ENCODE assay signal across 25 cellular contexts in the genomic region with DNA sequence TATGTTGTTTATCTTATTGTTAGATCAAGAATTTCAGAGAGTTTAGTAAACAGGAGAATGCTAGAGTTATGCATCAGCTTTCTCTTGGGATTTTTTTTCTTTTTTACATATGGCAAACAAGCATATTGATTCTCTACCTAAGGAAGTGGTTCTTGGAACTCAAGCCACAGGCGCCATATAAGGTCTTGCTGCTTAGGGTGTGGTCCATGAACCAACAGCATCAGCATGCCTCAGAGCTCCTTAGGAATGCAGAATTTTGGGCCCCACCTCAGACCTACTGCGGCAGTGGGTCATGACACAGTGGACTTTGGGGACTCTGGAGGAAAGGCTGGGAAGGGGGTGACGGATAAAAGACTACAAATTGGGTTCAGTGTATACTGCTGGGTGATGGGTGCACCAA.
DNase-seq lines count a peak whose midpoint lies in the region; ATAC-seq and TF ChIP-seq lines count a peak whose summit lies in the region.
"Had no signal": no experiment of that assay in that cellular context is flagged by ENCODE, and none has a peak within 500 bp of the region (broad histone marks: within the 10 kb centered on the region; RNA-seq: fewer than 3 reads in every experiment).

No MANE protein-coding gene starts in this region.

- CTCF ChIA-PET in activated CD8-positive, alpha-beta memory T cell treated with anti-CD3 and anti-CD28 coated beads, Interleukin-2, amount 10 ng/mL, durations not matched to agents 7 days and 5 days (lab: Charles Lee): no interaction called here

- peaks cover 1% of the 10 kb centered on the region for H3K36me3 Mint-ChIP-seq in activated CD8-positive, alpha-beta memory T cell treated with anti-CD3 and anti-CD28 coated beads, Interleukin-2, amount 10 ng/mL, durations not matched to agents 7 days and 5 days
- no peaks in the 10 kb centered on the region for H3K36me3 Mint-ChIP-seq in osteocyte (ENCODE audit: unreplicated experiment)
- H3K36me3 Mint-ChIP-seq: CD4-positive, alpha-beta memory T cell; IgD-negative memory B cell had no signal

- peak; percentile 65 for ATAC-seq in activated CD8-positive, alpha-beta memory T cell treated with anti-CD3 and anti-CD28 coated beads, Interleukin-2, amount 10 ng/mL, durations not matched to agents 7 days and 5 days
- ATAC-seq in HG03025 (IDR thresholded peaks at IDR 0.05; ENCODE audit: low FRiP score, unreplicated experiment): no peak
- no peak for ATAC-seq in HG03097 (IDR thresholded peaks at IDR 0.05; ENCODE audit: low FRiP score, unreplicated experiment)
- ATAC-seq: GM12878 had no signal

- TF ChIP-seq CTCF in osteocyte (IDR thresholded peaks at IDR 0.05): no peak

- no peak overlapping the region for H3K4me3 Mint-ChIP-seq in activated CD8-positive, alpha-beta memory T cell treated with anti-CD3 and anti-CD28 coated beads, Interleukin-2, amount 10 ng/mL, durations not matched to agents 7 days and 5 days
- H3K4me3 Mint-ChIP-seq in osteocyte (ENCODE audit: unreplicated experiment): no peak overlapping the region
- H3K4me3 Mint-ChIP-seq: IgD-negative memory B cell had no signal

- H3K27ac Mint-ChIP-seq in activated CD8-positive, alpha-beta memory T cell treated with anti-CD3 and anti-CD28 coated beads, Interleukin-2, amount 10 ng/mL, durations not matched to agents 7 days and 5 days: peak overlapping the region; percentile 18
- no peak overlapping the region for H3K27ac Mint-ChIP-seq in osteocyte (ENCODE audit: unreplicated experiment)
- H3K27ac Mint-ChIP-seq: CD4-positive, alpha-beta memory T cell; IgD-negative memory B cell had no signal

- DNase-seq in activated CD8-positive, alpha-beta memory T cell treated with anti-CD3 and anti-CD28 coated beads, Interleukin-2, amount 10 ng/mL, durations not matched to agents 7 days and 5 days: peak; percentile 55
- no peak for DNase-seq in activated CD8-positive, alpha-beta memory T cell treated with anti-CD3 and anti-CD28 coated beads, Interleukin-2, amount 50 U/mL, for 48 hours
- DNase-seq in HS-27A (ENCODE audit: low read depth): peak; percentile 30
- peak; percentile 20 for DNase-seq in RPMI7951 (ENCODE audit: low read depth)
- peak; percentile 32 for DNase-seq in osteocyte (ENCODE audit: extremely low spot score, unreplicated experiment)
- DNase-seq: C1 segment of cervical spinal cord; CD4-positive, alpha-beta memory T cell; COR-L47; EL; GDM1; GM23248; H7; NCI-H1092 treated with DMSO at 0.1 percent for 48 hours; NCI-H1436; NCI-H187; NCI-H2081 treated with DMSO at 0.1 percent for 48 hours; NCI-H2171; NCI-H345; NCI-H510A treated with DMSO at 0.1 percent for 48 hours; NCI-H748 treated with DMSO at 0.1 percent for 48 hours; SHP77 treated with DMSO at 0.1 percent for 48 hours had no signal

- H3K9me3 Mint-ChIP-seq in activated CD8-positive, alpha-beta memory T cell treated with anti-CD3 and anti-CD28 coated beads, Interleukin-2, amount 10 ng/mL, durations not matched to agents 7 days and 5 days (ENCODE audit: low read depth): no peaks in the 10 kb centered on the region
- H3K9me3 Mint-ChIP-seq in osteocyte (ENCODE audit: unreplicated experiment): no peaks in the 10 kb centered on the region

- peaks cover 27% of the 10 kb centered on the region for H3K27me3 Mint-ChIP-seq in activated CD8-positive, alpha-beta memory T cell treated with anti-CD3 and anti-CD28 coated beads, Interleukin-2, amount 10 ng/mL, durations not matched to agents 7 days and 5 days
- H3K27me3 Mint-ChIP-seq in osteocyte (ENCODE audit: unreplicated experiment): no peaks in the 10 kb centered on the region
- H3K27me3 Mint-ChIP-seq: IgD-negative memory B cell had no signal

- peaks cover 14% of the 10 kb centered on the region for H3K4me1 Mint-ChIP-seq in activated CD8-positive, alpha-beta memory T cell treated with anti-CD3 and anti-CD28 coated beads, Interleukin-2, amount 10 ng/mL, durations not matched to agents 7 days and 5 days
- no peaks in the 10 kb centered on the region for H3K4me1 Mint-ChIP-seq in osteocyte (ENCODE audit: unreplicated experiment)
